25 cellular contexts compared by ENCODE assay signal in the genomic region with DNA sequence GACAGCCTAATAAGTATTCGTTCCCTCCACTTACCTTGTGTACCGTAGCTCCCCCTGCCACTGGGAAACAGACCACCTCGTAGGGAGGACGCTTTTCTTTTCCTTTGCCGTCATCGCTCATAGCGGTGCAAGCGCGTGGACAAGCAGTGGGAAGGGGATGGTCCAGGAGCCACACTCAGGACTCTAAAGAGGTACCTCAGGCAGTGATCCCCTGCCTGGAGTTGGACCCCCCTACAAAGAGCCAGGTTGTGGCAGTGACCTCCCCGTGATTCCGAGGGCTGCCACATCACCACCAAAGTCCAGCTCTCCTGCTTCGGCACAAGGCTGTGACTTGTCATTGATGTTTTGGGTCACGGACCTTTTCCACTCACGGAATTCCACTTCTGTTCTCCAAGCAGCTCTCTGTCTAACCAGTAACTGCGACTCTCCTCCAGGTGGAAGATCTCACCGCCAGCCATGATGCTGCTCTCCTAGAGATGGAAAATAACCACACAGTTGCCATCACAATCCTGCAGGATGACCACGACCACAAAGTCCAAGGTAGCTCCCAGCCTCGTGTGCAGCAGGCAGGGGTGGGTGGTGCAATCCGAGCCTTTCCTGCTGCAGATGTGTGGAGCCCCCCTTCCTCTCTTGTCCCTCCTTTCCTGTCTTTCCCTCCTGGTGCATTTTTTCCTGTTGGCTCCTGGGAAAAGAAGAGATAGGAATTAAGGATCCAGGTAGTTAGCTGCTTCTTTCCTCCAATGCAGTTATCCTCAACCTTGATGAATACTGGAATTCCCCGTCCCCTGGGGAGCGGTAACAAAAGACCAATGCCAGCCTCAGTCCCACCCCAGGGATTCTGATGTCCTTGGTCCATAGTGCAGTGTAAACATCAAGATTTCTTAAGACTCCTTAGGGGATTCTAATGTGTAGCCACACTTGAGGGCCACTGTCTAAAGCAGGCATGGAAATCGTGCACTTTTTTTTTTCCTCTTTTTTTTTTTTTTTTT.
"Had no signal": no experiment of that assay in that cellular context is flagged by ENCODE, and none has a peak within 500 bp of the region (broad histone marks: within the 10 kb centered on the region; RNA-seq: fewer than 3 reads in every experiment).

No MANE protein-coding gene starts in this region.

- H3K4me1 Mint-ChIP-seq: naive thymus-derived CD8-positive, alpha-beta T cell had no signal

- H3K27me3 ChIP-seq: colonic mucosa, right atrium auricular region, tibial nerve, upper lobe of left lung had no signal

- H3K27me3 Mint-ChIP-seq: progenitor cell of endocrine pancreas; stimulated activated naive B cell treated with anti-CD40 and anti-IgM and Interleukin-4, amounts not matched to agents 10 μg/mL and 1 μg/mL and 100 μg/mL, for 72 hours had no signal

- H3K4me3 Mint-ChIP-seq: dendritic cell treated with granulocyte-macrophage colony-stimulating factor and Interleukin-4, amounts not matched to agents 40 ng/mL and 50 ng/mL, for 4 days; naive thymus-derived CD8-positive, alpha-beta T cell; nephron progenitor cell; stimulated activated naive B cell treated with anti-CD40 and anti-IgM and Interleukin-4, amounts not matched to agents 10 μg/mL and 1 μg/mL and 100 μg/mL, for 72 hours; stimulated activated naive CD8-positive, alpha-beta T cell treated with anti-CD3 and anti-CD28 coated beads, Interleukin-15, Interleukin-2, amounts not matched to agents 100 ng/mL and 50 ng/mL, for 24 hours had no signal

- ATAC-seq: foreskin keratinocyte; heart right ventricle; left cardiac atrium; left lung; naive thymus-derived CD8-positive, alpha-beta T cell; stimulated activated naive B cell treated with anti-CD40 and anti-IgM and Interleukin-4, amounts not matched to agents 10 μg/mL and 1 μg/mL and 100 μg/mL, for 72 hours had no signal

- H3K9ac ChIP-seq: parathyroid adenoma had no signal

- H3K9me3 ChIP-seq: colonic mucosa, esophagus muscularis mucosa, heart right ventricle, left lung, neutrophil, right atrium auricular region, thoracic aorta, tibial nerve, upper lobe of left lung had no signal

- H3K9me3 Mint-ChIP-seq: dendritic cell treated with granulocyte-macrophage colony-stimulating factor and Interleukin-4, amounts not matched to agents 40 ng/mL and 50 ng/mL, for 4 days; naive thymus-derived CD8-positive, alpha-beta T cell; nephron progenitor cell; stimulated activated naive B cell treated with anti-CD40 and anti-IgM and Interleukin-4, amounts not matched to agents 10 μg/mL and 1 μg/mL and 100 μg/mL, for 72 hours; stimulated activated naive CD8-positive, alpha-beta T cell treated with anti-CD3 and anti-CD28 coated beads, Interleukin-15, Interleukin-2, amounts not matched to agents 100 ng/mL and 50 ng/mL, for 24 hours had no signal

- H3K36me3 Mint-ChIP-seq: naive thymus-derived CD8-positive, alpha-beta T cell; stimulated activated naive B cell treated with anti-CD40 and anti-IgM and Interleukin-4, amounts not matched to agents 10 μg/mL and 1 μg/mL and 100 μg/mL, for 72 hours had no signal

- H3K4me1 ChIP-seq: colonic mucosa, esophagus muscularis mucosa, foreskin keratinocyte, left lung, parathyroid adenoma, right atrium auricular region, tibial nerve, upper lobe of left lung had no signal

- DNase-seq: colonic mucosa; effector CD8-positive, alpha-beta T cell; foreskin keratinocyte; glutamatergic neuron; heart right ventricle; hippocampal formation; left cardiac atrium; left lung; mesendoderm; naive thymus-derived CD8-positive, alpha-beta T cell; nephron progenitor cell; stimulated activated CD4-positive, alpha-beta T cell treated with anti-CD3 and anti-CD28 coated beads, Interleukin-15, amount 100 ng/mL, for 24 hours; stimulated activated CD4-positive, alpha-beta T cell treated with anti-CD3 and anti-CD28 coated beads, Interleukin-2, amount 100 ng/mL, for 48 hours; stimulated activated naive B cell treated with anti-CD40 and anti-IgM and Interleukin-4, amounts not matched to agents 10 μg/mL and 1 μg/mL and 100 μg/mL, for 72 hours; upper lobe of left lung had no signal

- H3K36me3 ChIP-seq: colonic mucosa, left lung, neutrophil, tibial nerve, upper lobe of left lung had no signal

- H3K27ac ChIP-seq: colonic mucosa, esophagus muscularis mucosa, foreskin keratinocyte, heart right ventricle, left lung, neutrophil, parathyroid adenoma, right atrium auricular region, skin epidermis, thoracic aorta, tibial nerve, upper lobe of left lung had no signal

- H3K27ac Mint-ChIP-seq: naive thymus-derived CD8-positive, alpha-beta T cell; nephron progenitor cell; progenitor cell of endocrine pancreas; stimulated activated naive B cell treated with anti-CD40 and anti-IgM and Interleukin-4, amounts not matched to agents 10 μg/mL and 1 μg/mL and 100 μg/mL, for 72 hours; stimulated activated naive CD8-positive, alpha-beta T cell treated with anti-CD3 and anti-CD28 coated beads, Interleukin-15, Interleukin-2, amounts not matched to agents 100 ng/mL and 50 ng/mL, for 24 hours had no signal

- H3K79me2 ChIP-seq: parathyroid adenoma had no signal

- H2AFZ ChIP-seq: parathyroid adenoma had no signal

- H3K4me3 ChIP-seq: colonic mucosa, esophagus muscularis mucosa, heart right ventricle, left lung, right atrium auricular region, skin epidermis, thoracic aorta, tibial nerve, upper lobe of left lung had no signal
